ENCODE assay signal across 9 cellular contexts in the genomic region with DNA sequence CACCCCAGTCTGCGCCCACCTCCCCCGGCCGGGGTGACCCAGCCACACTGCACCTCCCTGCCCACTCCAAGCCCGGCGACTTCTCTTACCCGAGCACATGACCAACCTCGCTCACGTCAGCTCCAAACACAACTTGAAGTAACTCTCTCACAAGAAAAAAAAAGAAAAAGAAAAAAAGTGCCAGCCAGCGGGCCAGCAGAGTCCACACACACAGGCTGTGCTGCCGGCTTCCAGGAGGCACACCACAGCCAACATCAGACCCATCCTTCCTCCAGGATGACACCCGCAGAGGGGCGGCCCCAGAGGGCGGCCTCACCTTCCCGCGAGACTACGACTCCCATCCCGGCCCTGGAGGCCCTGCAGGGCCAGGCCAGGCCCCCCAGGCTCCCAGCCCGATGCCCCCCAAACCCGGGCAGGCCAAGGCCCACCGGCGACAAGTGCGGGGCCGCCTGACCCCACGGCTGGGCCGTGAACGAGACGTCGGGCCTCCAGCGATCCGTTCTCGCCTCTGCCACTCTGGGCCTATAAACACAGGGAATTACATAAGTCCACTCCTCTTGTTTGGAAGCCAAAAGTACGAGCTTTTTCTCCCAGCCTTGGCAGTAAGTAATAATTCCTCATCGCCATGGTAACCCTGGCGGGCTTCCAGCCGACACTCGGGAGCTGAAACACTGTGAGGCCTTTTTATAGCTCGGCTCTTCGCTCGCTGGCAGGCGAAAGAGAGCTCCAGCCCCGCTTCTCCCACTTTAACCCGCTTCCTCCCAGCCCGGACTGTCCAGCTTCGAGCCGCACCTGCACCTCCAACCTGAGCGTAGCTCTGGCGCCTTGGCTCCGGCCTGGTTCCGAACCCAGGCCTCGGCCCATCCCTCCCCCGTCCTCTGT. TPM values are rescaled to one million over a fixed set of nuclear protein-coding genes. Genes with fewer than 3 reads are reported as not detected.
DNase-seq lines count a peak whose midpoint lies in the region; ATAC-seq and TF ChIP-seq lines count a peak whose summit lies in the region.
"Had no signal": no experiment of that assay in that cellular context is flagged by ENCODE, and none has a peak within 500 bp of the region (broad histone marks: within the 10 kb centered on the region; RNA-seq: fewer than 3 reads in every experiment).

No MANE protein-coding gene starts in this region.

- no peak overlapping the region for H4K8ac ChIP-seq in H9 (replicated peaks; ENCODE audit: insufficient read length, low read depth, low read length)

- H4K20me1 ChIP-seq in H9 (ENCODE audit: control insufficient read depth, insufficient read depth, insufficient read length), result no peaks in the 10 kb centered on the region

- H3K4me3 Mint-ChIP-seq in H9, result no peak overlapping the region
- H3K4me3 Mint-ChIP-seq in activated CD4-positive, alpha-beta T cell treated with anti-CD3 and anti-CD28 coated beads for 36 hours, result no peak overlapping the region
- H3K4me3 Mint-ChIP-seq: activated B cell treated with CpG ODN at 0.5 μM for 24 hours had no signal

- DNase-seq in H9 (no peak), NCI-H510A (lab: John Stamatoyannopoulos, UW) (peak; percentile 80), breast epithelium (ENCODE audit: low spot score in 2 of 2) (peak; percentile 99), iPS-NIHi11 (ENCODE audit: low spot score) (peak; percentile 70), skeletal muscle cell (ENCODE audit: low read depth) (peak; percentile 99)
- no peak for DNase-seq in activated CD4-positive, alpha-beta T cell treated with anti-CD3 and anti-CD28 coated beads for 36 hours
- DNase-seq: activated B cell treated with CpG ODN at 0.5 μM for 24 hours had no signal

- intact Hi-C loops in breast epithelium (cut with DNase I; ENCODE audit: low total_unique reads), result no loop called here
- intact Hi-C loops in activated CD4-positive, alpha-beta T cell treated with anti-CD3 and anti-CD28 coated beads for 36 hours (cut with DNase I, micrococcal nuclease), result no loop called here

- H2BK120ac ChIP-seq in H9 (ENCODE audit: low read depth, low read length, poor library complexity, severe bottlenecking), result no peak overlapping the region

- no peak overlapping the region for H2BK12ac ChIP-seq in H9 (ENCODE audit: insufficient read length, low read depth, low read length)

- no peak overlapping the region for H3K9ac ChIP-seq in H9 (ENCODE audit: extremely low read depth, insufficient read length, low read length)

- H3K4me2 ChIP-seq in H9 (ENCODE audit: insufficient read depth, insufficient read length, low read length), result no peak overlapping the region

- peak; percentile 31 for TF ChIP-seq POLR2A in breast epithelium (IDR thresholded peaks at IDR 0.05)

- H3T11ph ChIP-seq in H9 (ENCODE audit: low read length), result no peak overlapping the region

- H3K9me3 ChIP-seq in H9 (ENCODE audit: control insufficient read depth, low read depth, low read length), result no peaks in the 10 kb centered on the region
- H3K9me3 ChIP-seq in breast epithelium, result no peaks in the 10 kb centered on the region

- H3K27ac ChIP-seq in H9 (ENCODE audit: insufficient read length, low read depth, low read length) (no peak overlapping the region), breast epithelium (peak overlapping the region; percentile 97)

- H3K18ac ChIP-seq in H9 (ENCODE audit: insufficient read length, low read depth, low read length), result no peak overlapping the region

- H3K27me3 Mint-ChIP-seq in H9 (ENCODE audit: low read depth), result peaks cover 2% of the 10 kb centered on the region; the same call in 1 of the 2 replicates
- H3K27me3 Mint-ChIP-seq in activated CD4-positive, alpha-beta T cell treated with anti-CD3 and anti-CD28 coated beads for 36 hours, result no peaks in the 10 kb centered on the region
- H3K27me3 Mint-ChIP-seq: activated B cell treated with CpG ODN at 0.5 μM for 24 hours had no signal

- H4K91ac ChIP-seq in H9 (ENCODE audit: insufficient read length, low read depth, low read length), result no peak overlapping the region

- peak overlapping the region; percentile 88 to 91 (median 89); a peak in 6 of 7 replicates for H3K27ac Mint-ChIP-seq in H9
- H3K27ac Mint-ChIP-seq in activated CD4-positive, alpha-beta T cell treated with anti-CD3 and anti-CD28 coated beads for 36 hours, result no peak overlapping the region
- H3K27ac Mint-ChIP-seq: activated B cell treated with CpG ODN at 0.5 μM for 24 hours had no signal

- H3K4ac ChIP-seq in H9 (ENCODE audit: low read depth, low read length), result no peak overlapping the region

- H3K79me2 ChIP-seq in H9 (ENCODE audit: insufficient read depth, low read length), result peaks cover 23% of the 10 kb centered on the region; the same call in 1 of the 2 replicates

- no peak for TF ChIP-seq CTCF in H9 (conservative IDR thresholded peaks at IDR 0.05)
- no peak for TF ChIP-seq CTCF in breast epithelium (IDR thresholded peaks at IDR 0.05)

- no peak overlapping the region for H4K5ac ChIP-seq in H9 (ENCODE audit: insufficient read length, low read depth, low read length)

- no CpG with 5 or more reads among the region's 51 CpGs for WGBS in H9 (ENCODE audit: extremely low coverage, insufficient read length, low lambda C conversion rate)

- no peaks in the 10 kb centered on the region for H3K36me3 ChIP-seq in breast epithelium

- peaks cover 41 to 45% of the 10 kb centered on the region in 2 experiments for H3K4me1 Mint-ChIP-seq in H9
- peaks cover 34% of the 10 kb centered on the region for H3K4me1 Mint-ChIP-seq in activated CD4-positive, alpha-beta T cell treated with anti-CD3 and anti-CD28 coated beads for 36 hours

- H3K14ac ChIP-seq in H9 (ENCODE audit: insufficient read depth, low read length), result peak overlapping the region; percentile 72

- no peaks in the 10 kb centered on the region for H3K23me2 ChIP-seq in H9 (ENCODE audit: insufficient read length, low read depth, low read length, poor library complexity, severe bottlenecking)

- H2BK20ac ChIP-seq in H9 (ENCODE audit: low read depth, low read length, poor library complexity, severe bottlenecking), result no peak overlapping the region

- H3K4me1 ChIP-seq in H9 (ENCODE audit: insufficient read depth, low read length) (no peaks in the 10 kb centered on the region; the same call in 1 of the 2 replicates), breast epithelium (peaks cover 42 to 44% of the 10 kb centered on the region in 2 donors)

- H2AK5ac ChIP-seq in H9 (ENCODE audit: insufficient read length, low read length), result no peak overlapping the region

- no peak for ATAC-seq in activated CD4-positive, alpha-beta T cell treated with anti-CD3 and anti-CD28 coated beads for 36 hours
- ATAC-seq in GM18858 (IDR thresholded peaks at IDR 0.05; ENCODE audit: unreplicated experiment), result no peak
- no peak for ATAC-seq in HG03108 (IDR thresholded peaks at IDR 0.05; ENCODE audit: unreplicated experiment)

- CTCF ChIA-PET in activated CD4-positive, alpha-beta T cell treated with anti-CD3 and anti-CD28 coated beads for 36 hours (lab: Charles Lee), result interaction anchor here (0.6 to 1.7 kb wide), 3 partner anchors 15 to 730 kb away, joined by 3 to 4 read pairs (median 3); no protein-coding TSS in a partner anchor

- no peak overlapping the region for H2AFZ ChIP-seq in H9 (ENCODE audit: low read length)

- H3K56ac ChIP-seq in H9 (ENCODE audit: insufficient read length, low read depth, low read length), result no peak overlapping the region

- H3K9me3 Mint-ChIP-seq in H9, result peaks cover 0 to 3% of the 10 kb centered on the region in 2 experiments; a peak in 1 of 5 replicates
- no peaks in the 10 kb centered on the region for H3K9me3 Mint-ChIP-seq in activated CD4-positive, alpha-beta T cell treated with anti-CD3 and anti-CD28 coated beads for 36 hours (ENCODE audit: low read depth)
- H3K9me3 Mint-ChIP-seq: activated B cell treated with CpG ODN at 0.5 μM for 24 hours had no signal

- POLR2A ChIA-PET in activated CD4-positive, alpha-beta T cell treated with anti-CD3 and anti-CD28 coated beads for 36 hours (lab: Charles Lee), result interaction anchor here (0.7 kb wide), 1 partner anchor 18 kb away, joined by 3 read pairs; no protein-coding TSS in a partner anchor

- no peak overlapping the region for H2BK15ac ChIP-seq in H9 (ENCODE audit: low read depth, low read length)

- peaks cover 10 to 15% (median 12%) of the 10 kb centered on the region in 3 experiments; a peak in 6 of 7 replicates for H3K36me3 Mint-ChIP-seq in H9 (ENCODE audit: insufficient read depth in 1 of 3, low read depth in 3 of 3)
- peaks cover 9% of the 10 kb centered on the region for H3K36me3 Mint-ChIP-seq in activated CD4-positive, alpha-beta T cell treated with anti-CD3 and anti-CD28 coated beads for 36 hours (ENCODE audit: low read depth)

- H3K4me3 ChIP-seq in breast epithelium (peak overlapping the region; percentile 39 to 77 (median 71)), skeletal muscle cell (ENCODE audit: low read depth, low read length) (peak overlapping the region; percentile 64)

- H3K79me1 ChIP-seq in H9 (ENCODE audit: insufficient read depth, low read depth, low read length, poor library complexity, severe bottlenecking), result peaks cover 10% of the 10 kb centered on the region

- no peak overlapping the region for H3K23ac ChIP-seq in H9 (ENCODE audit: insufficient read length, low read depth, low read length)

- no peaks in the 10 kb centered on the region for H3K27me3 ChIP-seq in H9 (ENCODE audit: insufficient read depth, low read length)
- no peaks in the 10 kb centered on the region for H3K27me3 ChIP-seq in breast epithelium

- no peak overlapping the region for H2BK5ac ChIP-seq in H9 (ENCODE audit: insufficient read length, low read length)

RNA-seq across cellular contexts. Expression of gene NCOR2, which starts 49.1 kb away (rescaled TPM):
- total RNA-seq in H9 (2021) (220 and 226 TPM in 2 replicates), breast epithelium (10 to 100 TPM; 58.4 to 83.9 (median 71.7) TPM)
- total RNA-seq in activated CD4-positive, alpha-beta T cell treated with anti-CD3 and anti-CD28 coated beads for 36 hours, result 100 to 1,000 TPM; 103 to 115 TPM

Comparison
In these comparisons a context has a peak if more than half of its experiments do, and no peak if none do; other contexts are left out.
1. DNase-seq: peak in NCI-H510A (single experiment), breast epithelium (2 of 2), iPS-NIHi11 (single experiment) and skeletal muscle cell (single experiment); none in H9 (single experiment) and activated CD4-positive, alpha-beta T cell treated with anti-CD3 and anti-CD28 coated beads for 36 hours (single experiment).